ENCODE assay signal across 8 cellular contexts in the genomic region with DNA sequence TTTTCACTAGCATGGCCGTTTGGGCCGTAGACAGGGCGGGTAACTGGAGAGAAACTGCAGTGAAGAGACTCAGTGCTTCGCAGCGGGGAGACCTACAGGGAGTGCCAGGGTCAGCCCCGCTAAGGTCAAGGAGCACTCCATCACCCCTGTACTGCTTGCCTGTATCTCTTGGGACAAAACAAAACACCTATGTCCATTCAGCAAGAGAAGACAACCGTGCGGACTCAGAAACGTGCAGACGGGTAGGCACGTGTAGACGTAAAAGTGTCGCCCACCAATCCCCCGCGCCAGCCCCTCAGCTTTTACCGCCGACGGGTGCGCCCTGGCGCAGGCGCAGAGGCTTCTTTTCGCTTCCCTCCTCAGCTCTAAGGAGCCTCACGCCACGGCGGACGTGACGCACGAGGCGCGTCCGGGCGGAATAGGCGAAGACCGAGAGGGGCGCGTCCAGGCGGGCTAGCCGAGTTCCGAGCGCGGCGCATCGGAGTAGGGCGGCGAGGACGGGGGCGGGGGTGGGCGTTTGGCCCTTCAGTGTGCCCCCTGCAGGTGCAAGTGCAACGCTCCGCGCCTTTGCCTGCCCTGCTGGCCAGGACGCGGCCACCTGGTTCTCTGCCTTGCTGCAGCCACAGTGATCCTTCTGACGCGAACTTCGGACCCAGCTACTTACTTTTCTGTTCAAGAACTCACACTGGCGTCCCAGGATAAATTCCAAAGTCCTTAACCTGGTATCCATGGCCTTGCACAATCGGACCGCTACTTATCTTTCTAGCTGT. TPM values are rescaled to one million over a fixed set of nuclear protein-coding genes. Genes with fewer than 3 reads are reported as not detected.
DNase-seq lines count a peak whose midpoint lies in the region; ATAC-seq, FAIRE-seq and TF ChIP-seq lines count a peak whose summit lies in the region.

No MANE protein-coding gene starts in this region.

- H3K27ac ChIP-seq in adipose tissue (ENCODE audit: low read depth, low read length) (peak overlapping the region; percentile 62), heart right ventricle (peak overlapping the region; percentile 80 to 95 (median 90)), upper lobe of left lung (peak overlapping the region; percentile 81 to 98 (median 90))

- H3K36me3 ChIP-seq in heart right ventricle: no peaks in the 10 kb centered on the region
- no peaks in the 10 kb centered on the region for H3K36me3 ChIP-seq in upper lobe of left lung

- H3K9me3 ChIP-seq in heart right ventricle: no peaks in the 10 kb centered on the region
- no peaks in the 10 kb centered on the region for H3K9me3 ChIP-seq in upper lobe of left lung

- 0 to 1% (median 0%) methylated on average over 59 of the region's 59 CpGs for WGBS in adipose tissue, 3 donors
- WGBS in heart right ventricle, 2 donors: 0% methylated on average over 59 of the region's 59 CpGs
- 0 to 2% methylated on average over 6 to 48 of the region's 59 CpGs for WGBS in upper lobe of left lung, 2 donors

- H3K27me3 ChIP-seq in heart right ventricle: no peaks in the 10 kb centered on the region
- H3K27me3 ChIP-seq in upper lobe of left lung: no peaks in the 10 kb centered on the region

- peak in 1 of 4 donors; percentile 59 for TF ChIP-seq EP300 in upper lobe of left lung (IDR thresholded peaks at IDR 0.05)

- TF ChIP-seq POLR2A in GM12892 (IDR thresholded peaks at IDR 0.05; ENCODE audit: low read depth, low read length): peak; percentile 79
- peak; percentile 30 to 90 (median 62) for TF ChIP-seq POLR2A in upper lobe of left lung (IDR thresholded peaks at IDR 0.05)

- DNase-seq in GM12892 (ENCODE audit: insufficient read length): peak; percentile 75
- DNase-seq in NCI-H1417 treated with DMSO at 0.1 percent for 48 hours (lab: John Stamatoyannopoulos, UW): peak; percentile 95
- DNase-seq in SW 1271 (lab: John Stamatoyannopoulos, UW): peak; percentile 95 to 96
- DNase-seq in heart right ventricle: peak; percentile 94 to 96
- DNase-seq in posterior cingulate gyrus: peak; percentile 91 to 99 (median 94)
- peak; percentile 97 to 99 for DNase-seq in upper lobe of left lung

- TF ChIP-seq CTCF in heart right ventricle (IDR thresholded peaks at IDR 0.05): peak in 8 of 9 donors; percentile 45 to 81 (median 64)
- TF ChIP-seq CTCF in upper lobe of left lung (IDR thresholded peaks at IDR 0.05): peak; percentile 25 to 70 (median 46)

- intact Hi-C loops in heart right ventricle (cut with DNase I) (loop anchor here in 7 of 10 donors (2.0 to 10.0 kb wide), 6 partner anchors 59 to 601 kb away; no protein-coding TSS in a partner anchor), posterior cingulate gyrus (cut with DNase I) (no loop called here)

- FAIRE-seq in GM12892 (lab: Jason Lieb, UNC): peak; percentile 95

- H3K4me1 ChIP-seq in heart right ventricle (peaks cover 0 to 49% (median 29%) of the 10 kb centered on the region in 9 donors), upper lobe of left lung (peaks cover 27 to 41% (median 31%) of the 10 kb centered on the region in 4 donors)

- peak overlapping the region; percentile 47 to 85 (median 80) for H3K4me3 ChIP-seq in heart right ventricle
- H3K4me3 ChIP-seq in upper lobe of left lung: peak overlapping the region; percentile 64 to 76 (median 71)

- ATAC-seq in HG02840 (IDR thresholded peaks at IDR 0.05; ENCODE audit: low FRiP score, unreplicated experiment) (peak; percentile 60), heart right ventricle (peak; percentile 92 to 96 (median 94)), upper lobe of left lung (ENCODE audit: low FRiP score in 2 of 2) (peak; percentile 96 to 97)

RNA-seq across cellular contexts. Expression of a gene that starts 3.3 kb away (rescaled TPM):
- 10.5 TPM for polyA plus RNA-seq in GM12892 (2012; ENCODE audit: missing spikeins)
- polyA plus RNA-seq in adipose tissue (10 to 100 TPM in 1 of 3 donors, 1 to 10 TPM in 2; 3.9 to 22.9 (median 9.2) TPM), heart right ventricle (1 to 10 TPM; 5.8 to 7.8 TPM)
- total RNA-seq in heart right ventricle (10 to 100 TPM; 20.6 to 37.8 (median 23.8) TPM), upper lobe of left lung (10 to 100 TPM; 10.4 to 51.2 (median 25.3) TPM)

Comparison
In these comparisons a context has a peak if more than half of its experiments do, and no peak if none do; other contexts are left out.
1. Peak in every context shown above with its lines: DNase-seq, ATAC-seq, H3K4me3 ChIP-seq and H3K27ac ChIP-seq.